10 cellular contexts compared by ENCODE assay signal in genomic region chr11:113014731-113015455, GRCh38. TPM values are rescaled to one million over a fixed set of nuclear protein-coding genes. Genes with fewer than 3 reads are reported as not detected.
A peak's percentile ranks its signal among the peaks of the same experiment; 100 is the strongest.
DNase-seq lines count a peak whose midpoint lies in the region; ATAC-seq and TF ChIP-seq lines count a peak whose summit lies in the region.
"Had no signal": no experiment of that assay in that cellular context is flagged by ENCODE, and none has a peak within 500 bp of the region (broad histone marks: within the 10 kb centered on the region; RNA-seq: fewer than 3 reads in every experiment).

No MANE protein-coding gene starts in this region.

- no peaks in the 10 kb centered on the region for H3K4me1 ChIP-seq in OCI-LY7 (ENCODE audit: insufficient read depth, low read length, poor library complexity, severe bottlenecking)

- POLR2A ChIA-PET in OCI-LY7 (lab: Charles Lee) = interaction anchor here (0.6 kb wide), 1 partner anchor 14 kb away, joined by 3 read pairs; no protein-coding TSS in a partner anchor

- H3K4me1 Mint-ChIP-seq in CD14-positive monocyte = peaks cover 19% of the 10 kb centered on the region

- H3K27ac Mint-ChIP-seq in CD14-positive monocyte = peak overlapping the region in 1 of 7 donors; percentile 7
- H3K27ac Mint-ChIP-seq: T-helper 1 cell treated with Interleukin-12 subunit alpha and Interleukin-12 subunit beta and Interleukin-4 antibody, amounts not matched to agents 30 μg/mL and 1 μg/mL, for 36 hours had no signal

- H3K27me3 ChIP-seq in brain microvascular endothelial cell (replicated peaks) = no peaks in the 10 kb centered on the region

- H4K20me1 ChIP-seq in OCI-LY7 (ENCODE audit: insufficient read depth, low read length) = no peaks in the 10 kb centered on the region

- H3K9me3 ChIP-seq in OCI-LY7 (ENCODE audit: low read length) = no peaks in the 10 kb centered on the region

- H3K27ac ChIP-seq in brain microvascular endothelial cell (no peak overlapping the region), OCI-LY7 (ENCODE audit: low read depth, low read length, poor library complexity, severe bottlenecking) (no peak overlapping the region)

- DNase-seq in Right ventricle myocardium inferior (ENCODE audit: missing footprints) = peak; percentile 80
- DNase-seq in cardiac septum (ENCODE audit: low spot score) = no peak
- peak; percentile 78 for DNase-seq in SHP77 treated with DMSO at 0.1 percent for 48 hours (lab: John Stamatoyannopoulos, UW)
- peak; percentile 41 for DNase-seq in inferior parietal cortex (ENCODE audit: extremely low spot score)
- no peak for DNase-seq in brain microvascular endothelial cell
- DNase-seq in CD14-positive monocyte (ENCODE audit: low spot score) = no peak
- no peak for DNase-seq in GM13977 (ENCODE audit: low spot score)
- no peak for DNase-seq in OCI-LY7 (ENCODE audit: low spot score)
- DNase-seq: KBM-7 had no signal

- peaks cover 0 to 16% (median 5%) of the 10 kb centered on the region in 7 donors for H3K9me3 Mint-ChIP-seq in CD14-positive monocyte
- H3K9me3 Mint-ChIP-seq: T-helper 1 cell treated with Interleukin-12 subunit alpha and Interleukin-12 subunit beta and Interleukin-4 antibody, amounts not matched to agents 30 μg/mL and 1 μg/mL, for 36 hours had no signal

- no peaks in the 10 kb centered on the region for H3K36me3 Mint-ChIP-seq in CD14-positive monocyte

- no peak for TF ChIP-seq CTCF in brain microvascular endothelial cell (IDR thresholded peaks at IDR 0.05; ENCODE audit: low read depth, low read length, missing control alignments)
- no peak for TF ChIP-seq CTCF in CD14-positive monocyte (IDR thresholded peaks at IDR 0.05)
- no peak for TF ChIP-seq CTCF in GM13977 (IDR thresholded peaks at IDR 0.05; ENCODE audit: extremely low read depth, insufficient read depth, missing control alignments)
- no peak for TF ChIP-seq CTCF in OCI-LY7 (conservative IDR thresholded peaks at IDR 0.05; ENCODE audit: low read length)

- H3K4me3 ChIP-seq in brain microvascular endothelial cell (ENCODE audit: low read depth, low read length) (no peak overlapping the region), OCI-LY7 (ENCODE audit: low read depth, low read length, poor library complexity, severe bottlenecking) (no peak overlapping the region)

- in situ Hi-C loops in brain microvascular endothelial cell (cut with HindIII; ENCODE audit: low pct_ligation_motif_present, low sequenced_read_pairs) (no loop called here), GM13977 (cut with MboI; ENCODE audit: low pct_unique_long_range_greater_than_20kb, low sequenced_read_pairs, unreplicated experiment) (no loop called here)

- intact Hi-C loops in Right ventricle myocardium inferior (cut with DNase I) = loop anchor here (5.0 to 10.0 kb wide), 2 partner anchors 53 to 90 kb away; partner anchors contain the start of gene NCAM1
- intact Hi-C loops in cardiac septum (cut with DNase I) = loop anchor here (5.0 kb wide), 1 partner anchor 43 kb away; no protein-coding TSS in a partner anchor
- intact Hi-C loops in CD14-positive monocyte (cut with micrococcal nuclease) = no loop called here
- intact Hi-C loops in OCI-LY7 (cut with micrococcal nuclease; ENCODE audit: unreplicated experiment) = no loop called here

- ATAC-seq in Right ventricle myocardium inferior = peak; percentile 95

- H3K79me2 ChIP-seq in OCI-LY7 (ENCODE audit: insufficient read depth, low read depth, low read length) = no peaks in the 10 kb centered on the region

- H3K4me3 Mint-ChIP-seq in CD14-positive monocyte = no peak overlapping the region
- H3K4me3 Mint-ChIP-seq: T-helper 1 cell treated with Interleukin-12 subunit alpha and Interleukin-12 subunit beta and Interleukin-4 antibody, amounts not matched to agents 30 μg/mL and 1 μg/mL, for 36 hours had no signal

- H3K36me3 ChIP-seq in brain microvascular endothelial cell (replicated peaks) (no peaks in the 10 kb centered on the region), OCI-LY7 (ENCODE audit: insufficient read depth, low read length) (no peaks in the 10 kb centered on the region)

- BruUV-seq in OCI-LY7 (replicated peaks; lab: Mats Ljungman, UMichigan) = no TSS peak

- H3K9me2 ChIP-seq in OCI-LY7 (ENCODE audit: insufficient read depth, low read length) = no peaks in the 10 kb centered on the region

- CTCF ChIA-PET in OCI-LY7 (lab: Charles Lee; ENCODE audit: unreplicated experiment) = no interaction called here

- H3K4me2 ChIP-seq in OCI-LY7 (ENCODE audit: low read length) = no peak overlapping the region

- peaks cover 1 to 5% (median 2%) of the 10 kb centered on the region in 3 donors for H3K27me3 Mint-ChIP-seq in CD14-positive monocyte (ENCODE audit: low read depth in 3 of 3)

- no peak overlapping the region for H2AFZ ChIP-seq in OCI-LY7 (ENCODE audit: low read length)

RNA-seq across cellular contexts. Expression of gene NCAM1, which starts 53.7 kb away (rescaled TPM):
- total RNA-seq in Right ventricle myocardium inferior = 250 TPM
- 472 TPM for total RNA-seq in cardiac septum
- polyA plus RNA-seq in CD14-positive monocyte = under 1 TPM in 1 of 2 donors, not detected in 1; 0.65 TPM
- total RNA-seq in OCI-LY7 (2014; rRNA removed; shearing (Covaris generic)) = not detected in 2 replicates
- total RNA-seq in OCI-LY7 (2022) = not detected in 2 replicates

Comparison
In these comparisons a context has a peak if more than half of its experiments do, and no peak if none do; other contexts are left out.
1. DNase-seq: peak in Right ventricle myocardium inferior (single experiment), SHP77 treated with DMSO at 0.1 percent for 48 hours (single experiment) and inferior parietal cortex (single experiment); none in cardiac septum (single experiment), brain microvascular endothelial cell (single experiment), CD14-positive monocyte (single experiment), GM13977 (single experiment) and OCI-LY7 (single experiment).
2. RNA of gene NCAM1, which starts 53.7 kb away (total RNA-seq): 472 TPM in cardiac septum (single experiment) and 250 TPM in Right ventricle myocardium inferior (single experiment); not detected in OCI-LY7; every median in the first group is over 100 times any median in the second.
3. intact Hi-C loops: an anchor here in Right ventricle myocardium inferior (5.0 to 10.0 kb wide) and cardiac septum (5.0 kb wide); none called in CD14-positive monocyte and OCI-LY7.